In genomic region chr1:85566890-85567289, GRCh38 we compare ENCODE assay signal across 27 cellular contexts. TPM values are rescaled to one million over a fixed set of nuclear protein-coding genes. Genes with fewer than 3 reads are reported as not detected.
A peak's percentile ranks its signal among the peaks of the same experiment; 100 is the strongest.
DNase-seq lines count a peak whose midpoint lies in the region; ATAC-seq, FAIRE-seq and TF ChIP-seq lines count a peak whose summit lies in the region.
"Had no signal": no experiment of that assay in that cellular context is flagged by ENCODE, and none has a peak within 500 bp of the region (broad histone marks: within the 10 kb centered on the region; RNA-seq: fewer than 3 reads in every experiment).

No MANE protein-coding gene starts in this region.

- H3K27ac ChIP-seq in Panc1 (ENCODE audit: low read length) (peak overlapping the region; percentile 83), endothelial cell of umbilical vein (ENCODE audit: insufficient read depth, low read depth, low read length) (no peak overlapping the region), HepG2 (ENCODE audit: extremely low read length, insufficient read depth, low read length) (no peak overlapping the region)
- H3K27ac ChIP-seq: parathyroid adenoma, testis had no signal

- peak; percentile 89 for ATAC-seq in activated CD8-positive, alpha-beta T cell treated with anti-CD3 and anti-CD28 coated beads for 36 hours
- ATAC-seq in activated CD8-positive, alpha-beta T cell treated with anti-CD3 and anti-CD28 coated beads, Interleukin-2, amount 10 ng/mL, durations not matched to agents 7 days and 5 days, result no peak
- ATAC-seq in Panc1, result no peak
- peak; percentile 85 for ATAC-seq in stimulated activated naive CD8-positive, alpha-beta T cell treated with anti-CD3 and anti-CD28 coated beads, Interleukin-15, Interleukin-2, amounts not matched to agents 100 U/mL and 50 U/mL, for 24 hours
- no peak for ATAC-seq in HepG2
- ATAC-seq: GM23338, left colon had no signal

- no peak for TF ChIP-seq CTCF in activated CD8-positive, alpha-beta T cell treated with anti-CD3 and anti-CD28 coated beads for 36 hours (IDR thresholded peaks at IDR 0.05)
- TF ChIP-seq CTCF in Panc1 (IDR thresholded peaks at IDR 0.05) (no peak), endothelial cell of umbilical vein (IDR thresholded peaks at IDR 0.05; ENCODE audit: extremely low read depth in 1 of 2, insufficient read depth in 1 of 2, low read depth in 1 of 2, low read length in 2 of 2) (no peak), HepG2 (CRISPR knock-in tag; IDR thresholded peaks at IDR 0.05) (no peak)

- no peak overlapping the region for H2AFZ ChIP-seq in endothelial cell of umbilical vein (ENCODE audit: low read depth, low read length)
- no peak overlapping the region for H2AFZ ChIP-seq in HepG2 (ENCODE audit: low read length)
- H2AFZ ChIP-seq: GM23338, parathyroid adenoma had no signal

- no peaks in the 10 kb centered on the region for H3K9me1 ChIP-seq in endothelial cell of umbilical vein (replicated peaks; ENCODE audit: control insufficient read depth, extremely low read depth, insufficient read depth, low read length)

- intact Hi-C loops in activated CD8-positive, alpha-beta T cell treated with anti-CD3 and anti-CD28 coated beads for 36 hours (cut with micrococcal nuclease), result no loop called here
- intact Hi-C loops in Panc1 (cut with micrococcal nuclease; ENCODE audit: unreplicated experiment) (no loop called here), endothelial cell of umbilical vein (cut with micrococcal nuclease) (no loop called here), HepG2 (cut with micrococcal nuclease; ENCODE audit: unreplicated experiment) (no loop called here)

- H3K4me1 Mint-ChIP-seq in activated CD8-positive, alpha-beta T cell treated with anti-CD3 and anti-CD28 coated beads for 36 hours (ENCODE audit: low read depth), result peaks cover 9% of the 10 kb centered on the region
- H3K4me1 Mint-ChIP-seq in activated CD8-positive, alpha-beta T cell treated with anti-CD3 and anti-CD28 coated beads, Interleukin-2, amount 10 ng/mL, durations not matched to agents 7 days and 5 days (ENCODE audit: low read depth), result no peaks in the 10 kb centered on the region
- H3K4me1 Mint-ChIP-seq: CD4-positive, alpha-beta memory T cell; GM23338 had no signal

- FAIRE-seq in endothelial cell of umbilical vein (lab: Jason Lieb, UNC) (peak; percentile 66), HepG2 (lab: Jason Lieb, UNC) (no peak)
- FAIRE-seq: D721Med had no signal

- no peaks in the 10 kb centered on the region for H3K36me3 ChIP-seq in Panc1 (ENCODE audit: control insufficient read depth, insufficient read depth, low read length)
- H3K36me3 ChIP-seq in endothelial cell of umbilical vein (ENCODE audit: control insufficient read depth in 2 of 2, extremely low read depth in 1 of 2, insufficient read depth in 2 of 2, low read length in 2 of 2), result no peaks in the 10 kb centered on the region
- no peaks in the 10 kb centered on the region for H3K36me3 ChIP-seq in HepG2 (replicated peaks in 1 of 2; ENCODE audit: control insufficient read depth in 1 of 2, insufficient read depth in 2 of 2, low read length in 2 of 2)
- H3K36me3 ChIP-seq: vagina had no signal

- TF ChIP-seq EP300 in HepG2 (IDR thresholded peaks at IDR 0.05; ENCODE audit: low read depth in 2 of 2, low read length in 2 of 2) (no peak), HepG2 (CRISPR knock-in tag; IDR thresholded peaks at IDR 0.05; ENCODE audit: borderline replicate concordance) (no peak)

- H3K9me3 ChIP-seq in Panc1 (ENCODE audit: control insufficient read depth, insufficient read depth, low read depth, low read length) (peaks cover 8% of the 10 kb centered on the region; the same call in 1 of the 2 replicates), endothelial cell of umbilical vein (replicated peaks; ENCODE audit: control insufficient read depth, insufficient read depth, low read length) (no peaks in the 10 kb centered on the region), HepG2 (ENCODE audit: low read length) (no peaks in the 10 kb centered on the region)
- H3K9me3 ChIP-seq: testis, vagina had no signal

- CTCF ChIA-PET in activated CD8-positive, alpha-beta T cell treated with anti-CD3 and anti-CD28 coated beads for 36 hours (lab: Charles Lee), result no interaction called here
- CTCF ChIA-PET in activated CD8-positive, alpha-beta T cell treated with anti-CD3 and anti-CD28 coated beads, Interleukin-2, amount 10 ng/mL, durations not matched to agents 7 days and 5 days (lab: Charles Lee), result no interaction called here
- CTCF ChIA-PET in Panc1 (lab: Charles Lee), result no interaction called here
- CTCF ChIA-PET in endothelial cell of umbilical vein (lab: Charles Lee), result interaction anchor here (0.9 to 2.0 kb wide), 3 partner anchors 64 to 269 kb away, joined by 3 to 5 read pairs (median 3); no protein-coding TSS in a partner anchor
- CTCF ChIA-PET in HepG2 (lab: Yijun Ruan, JAX; ENCODE audit: low intra/inter-chr PET ratio, low total read pairs), result no interaction called here

- TF ChIP-seq RAD21 in HepG2 (CRISPR knock-in tag; IDR thresholded peaks at IDR 0.05), result no peak

- no peak overlapping the region for H3K9ac ChIP-seq in endothelial cell of umbilical vein (replicated peaks; ENCODE audit: extremely low read depth, insufficient read depth, low read length)
- no peak overlapping the region for H3K9ac ChIP-seq in HepG2 (ENCODE audit: insufficient read depth, low read depth, low read length)
- H3K9ac ChIP-seq: parathyroid adenoma had no signal

- POLR2A ChIA-PET in activated CD8-positive, alpha-beta T cell treated with anti-CD3 and anti-CD28 coated beads for 36 hours (lab: Charles Lee), result no interaction called here
- POLR2A ChIA-PET in activated CD8-positive, alpha-beta T cell treated with anti-CD3 and anti-CD28 coated beads, Interleukin-2, amount 10 ng/mL, durations not matched to agents 7 days and 5 days (lab: Charles Lee), result no interaction called here
- POLR2A ChIA-PET in Panc1 (lab: Charles Lee), result no interaction called here
- POLR2A ChIA-PET in endothelial cell of umbilical vein (lab: Charles Lee), result no interaction called here
- POLR2A ChIA-PET in HepG2 (lab: Yijun Ruan, JAX), result no interaction called here

- TF ChIP-seq POLR2A in endothelial cell of umbilical vein (IDR thresholded peaks at IDR 0.05; ENCODE audit: low read depth, low read length) (no peak), HepG2 (IDR thresholded peaks at IDR 0.05; ENCODE audit: insufficient read depth in 1 of 2, low read depth in 2 of 2, low read length in 2 of 2) (no peak)

- in situ Hi-C loops in Panc1 (cut with HindIII; ENCODE audit: low pct_unique_long_range_greater_than_20kb, low sequenced_read_pairs) (no loop called here), HepG2 (cut with HindIII; ENCODE audit: extremely low pct_ligation_motif_present, low pct_unique_long_range_greater_than_20kb) (no loop called here)

- no peaks in the 10 kb centered on the region for H3K27me3 ChIP-seq in Panc1 (ENCODE audit: control insufficient read depth, insufficient read depth, low read length)
- no peaks in the 10 kb centered on the region for H3K27me3 ChIP-seq in endothelial cell of umbilical vein (ENCODE audit: control insufficient read depth in 2 of 2, insufficient read depth in 2 of 2, low read length in 2 of 2)
- H3K27me3 ChIP-seq in HepG2 (ENCODE audit: control insufficient read depth in 1 of 2, insufficient read depth in 2 of 2, low read length in 2 of 2), result no peaks in the 10 kb centered on the region
- H3K27me3 ChIP-seq: testis, vagina had no signal

- H3K4me1 ChIP-seq in Panc1 (ENCODE audit: control insufficient read depth, insufficient read depth, low read length) (peaks cover 47% of the 10 kb centered on the region), endothelial cell of umbilical vein (ENCODE audit: control insufficient read depth, extremely low read depth, insufficient read depth, low read length) (peaks cover 47% of the 10 kb centered on the region), HepG2 (ENCODE audit: insufficient read depth, low read length) (peaks cover 30% of the 10 kb centered on the region)
- H3K4me1 ChIP-seq: parathyroid adenoma, testis had no signal

- dilution Hi-C loops in endothelial cell of umbilical vein (cut with MboI; ENCODE audit: extremely low pct_ligation_motif_present, low sequenced_read_pairs), result no loop called here

- no peak overlapping the region for H3K4me3 Mint-ChIP-seq in activated CD8-positive, alpha-beta T cell treated with anti-CD3 and anti-CD28 coated beads for 36 hours
- H3K4me3 Mint-ChIP-seq in activated CD8-positive, alpha-beta T cell treated with anti-CD3 and anti-CD28 coated beads, Interleukin-2, amount 10 ng/mL, durations not matched to agents 7 days and 5 days, result no peak overlapping the region
- H3K4me3 Mint-ChIP-seq: CD4-positive, alpha-beta memory T cell; GM23338 had no signal

- no peaks in the 10 kb centered on the region for H4K20me1 ChIP-seq in endothelial cell of umbilical vein (replicated peaks; ENCODE audit: control insufficient read depth, extremely low read depth, insufficient read depth, low read length)
- no peaks in the 10 kb centered on the region for H4K20me1 ChIP-seq in HepG2 (ENCODE audit: insufficient read depth, low read length)

- H3K4me3 ChIP-seq in Panc1 (ENCODE audit: low read depth in 2 of 2, low read length in 2 of 2), result no peak overlapping the region
- H3K4me3 ChIP-seq in endothelial cell of umbilical vein (replicated peaks in 1 of 3; ENCODE audit: insufficient read depth in 1 of 3, low read depth in 1 of 3, low read length in 3 of 3), result no peak overlapping the region
- H3K4me3 ChIP-seq in HepG2 (replicated peaks in 1 of 3; ENCODE audit: insufficient read depth in 1 of 3, low read depth in 2 of 3, low read length in 3 of 3), result no peak overlapping the region
- H3K4me3 ChIP-seq: GM23338, testis, vagina had no signal

- no peak overlapping the region for H3K4me2 ChIP-seq in endothelial cell of umbilical vein (ENCODE audit: insufficient read depth, low read length)
- H3K4me2 ChIP-seq in HepG2 (ENCODE audit: low read depth, low read length), result no peak overlapping the region
- H3K4me2 ChIP-seq: GM23338 had no signal

- no peaks in the 10 kb centered on the region for H3K36me3 Mint-ChIP-seq in activated CD8-positive, alpha-beta T cell treated with anti-CD3 and anti-CD28 coated beads for 36 hours (ENCODE audit: low read depth)
- H3K36me3 Mint-ChIP-seq in activated CD8-positive, alpha-beta T cell treated with anti-CD3 and anti-CD28 coated beads, Interleukin-2, amount 10 ng/mL, durations not matched to agents 7 days and 5 days (ENCODE audit: low read depth), result no peaks in the 10 kb centered on the region
- H3K36me3 Mint-ChIP-seq: CD4-positive, alpha-beta memory T cell had no signal

- BruUV-seq in Panc1 (replicated peaks; lab: Mats Ljungman, UMichigan) (no TSS peak), endothelial cell of umbilical vein (replicated peaks; lab: Mats Ljungman, UMichigan) (no TSS peak), HepG2 (replicated peaks; lab: Mats Ljungman, UMichigan) (no TSS peak)

- DNase-seq in activated CD8-positive, alpha-beta T cell treated with anti-CD3 and anti-CD28 coated beads for 36 hours, result peak; percentile 22
- DNase-seq in activated CD8-positive, alpha-beta T cell treated with anti-CD3 and anti-CD28 coated beads, Interleukin-2, amount 10 ng/mL, durations not matched to agents 7 days and 5 days, result no peak
- DNase-seq in Panc1 (ENCODE audit: low read depth, low spot score), result no peak
- no peak for DNase-seq in endothelial cell of umbilical vein (ENCODE audit: low read depth, low spot score)
- DNase-seq in stimulated activated naive CD8-positive, alpha-beta T cell treated with anti-CD3 and anti-CD28 coated beads, Interleukin-15, Interleukin-2, amounts not matched to agents 100 U/mL and 50 U/mL, for 24 hours, result no peak
- no peak for DNase-seq in HepG2 (ENCODE audit: low spot score)
- no peak for DNase-seq in NCI-H774 (lab: John Stamatoyannopoulos, UW)
- no peak for DNase-seq in NCI-H1930 (lab: John Stamatoyannopoulos, UW)
- DNase-seq: activated CD4-positive, alpha-beta T cell treated with anti-CD3 and anti-CD28 coated beads for 1 hour; activated naive CD4-positive, alpha-beta T cell treated with Interleukin-2 at 50 U/mL for 16 hours; amniotic stem cell; CD4-positive, alpha-beta memory T cell; hippocampal formation; left colon; NCI-H1105; NCI-H187; NCI-H510A treated with DMSO at 0.1 percent for 48 hours; NK-92 treated with Interleukin-12 subunit alpha and Interleukin-12 subunit beta, amount 100 ng/mL, for 24 hours; retina; SHP77 treated with DMSO at 0.1 percent for 48 hours; stimulated activated naive CD4-positive, alpha-beta T cell treated with Interleukin-2 at 50 U/mL for 16 hours; testis had no signal

- H3K79me2 ChIP-seq in endothelial cell of umbilical vein (ENCODE audit: control insufficient read depth, insufficient read depth, low read length) (peaks cover 43% of the 10 kb centered on the region), HepG2 (ENCODE audit: insufficient read depth, low read length) (no peaks in the 10 kb centered on the region)
- H3K79me2 ChIP-seq: parathyroid adenoma had no signal

- peaks cover 28% of the 10 kb centered on the region for H3K27me3 Mint-ChIP-seq in activated CD8-positive, alpha-beta T cell treated with anti-CD3 and anti-CD28 coated beads for 36 hours
- peaks cover 16% of the 10 kb centered on the region for H3K27me3 Mint-ChIP-seq in activated CD8-positive, alpha-beta T cell treated with anti-CD3 and anti-CD28 coated beads, Interleukin-2, amount 10 ng/mL, durations not matched to agents 7 days and 5 days (ENCODE audit: low read depth)

- no peak overlapping the region for H3K27ac Mint-ChIP-seq in activated CD8-positive, alpha-beta T cell treated with anti-CD3 and anti-CD28 coated beads for 36 hours
- H3K27ac Mint-ChIP-seq in activated CD8-positive, alpha-beta T cell treated with anti-CD3 and anti-CD28 coated beads, Interleukin-2, amount 10 ng/mL, durations not matched to agents 7 days and 5 days, result no peak overlapping the region
- H3K27ac Mint-ChIP-seq: CD4-positive, alpha-beta memory T cell; GM23338 had no signal

- H3K9me3 Mint-ChIP-seq in activated CD8-positive, alpha-beta T cell treated with anti-CD3 and anti-CD28 coated beads for 36 hours, result no peaks in the 10 kb centered on the region
- no peaks in the 10 kb centered on the region for H3K9me3 Mint-ChIP-seq in activated CD8-positive, alpha-beta T cell treated with anti-CD3 and anti-CD28 coated beads, Interleukin-2, amount 10 ng/mL, durations not matched to agents 7 days and 5 days (ENCODE audit: insufficient read depth)

RNA-seq across cellular contexts. Expression of gene CCN1, which starts 13.7 kb away (rescaled TPM):
- total RNA-seq in activated CD8-positive, alpha-beta T cell treated with anti-CD3 and anti-CD28 coated beads for 36 hours, result under 1 TPM in 1 of 2 experiments, not detected in 1; 0.16 TPM
- total RNA-seq in activated CD8-positive, alpha-beta T cell treated with anti-CD3 and anti-CD28 coated beads, Interleukin-2, amount 10 ng/mL, durations not matched to agents 7 days and 5 days, result not detected
- 355 TPM for total RNA-seq in Panc1 (2021; ENCODE audit: unreplicated experiment)
- polyA plus RNA-seq in Panc1 (2012; ENCODE audit: insufficient read length), result 366 TPM
- 899 and 1,036 TPM in 2 replicates for total RNA-seq in endothelial cell of umbilical vein
- 462 and 516 TPM in 2 replicates for polyA plus RNA-seq in endothelial cell of umbilical vein
- 1,025 and 1,084 TPM in 2 replicates for polyA plus RNA-seq in endothelial cell of umbilical vein (2011; cell fraction: cytosol; rRNA removed)
- polyA plus RNA-seq in endothelial cell of umbilical vein (2011; cell fraction: nucleus; rRNA removed), result 1,068 and 1,375 TPM in 2 replicates
- polyA plus RNA-seq in endothelial cell of umbilical vein (2012), result 928 and 992 TPM in 2 replicates
- polyA minus RNA-seq in endothelial cell of umbilical vein, result 488 and 545 TPM in 2 replicates
- polyA minus RNA-seq in endothelial cell of umbilical vein (2011; cell fraction: cytosol; rRNA and poly(A)+ RNA removed), result 28.7 TPM
- 275 and 431 TPM in 2 replicates for polyA minus RNA-seq in endothelial cell of umbilical vein (2011; cell fraction: nucleus; rRNA and poly(A)+ RNA removed)
- total RNA-seq in HepG2 (2016; rRNA removed; fragmentation: Illumina TruSeq; extraction: Trizol), result 1.2 and 2.6 TPM in 2 replicates
- total RNA-seq in HepG2 (2016; cell fraction: cytosol; rRNA removed; fragmentation: Illumina TruSeq; extraction: Trizol; ENCODE audit: low read depth), result 0.30 and 0.35 TPM in 2 replicates
- total RNA-seq in HepG2 (2016; cell fraction: insoluble cytoplasmic fraction; rRNA removed; fragmentation: Illumina TruSeq; extraction: Trizol), result 1.3 and 2.6 TPM in 2 replicates
- 0.96 and 1.2 TPM in 2 replicates for total RNA-seq in HepG2 (2016; cell fraction: membrane; rRNA removed; fragmentation: Illumina TruSeq; extraction: Trizol)
- 7.9 and 8.7 TPM in 2 replicates for total RNA-seq in HepG2 (2016; cell fraction: nucleus; rRNA removed; fragmentation: Illumina TruSeq; extraction: Trizol)
- polyA plus RNA-seq in HepG2 (2011; rRNA removed), result 12.5 and 14.9 TPM in 2 replicates
- polyA plus RNA-seq in HepG2 (2011; cell fraction: cytosol; rRNA removed), result 14.0 and 14.8 TPM in 2 replicates
- polyA plus RNA-seq in HepG2 (2011; cell fraction: nucleus; rRNA removed), result 39.7 and 43.2 TPM in 2 replicates
- 12.9 and 24.7 TPM in 2 replicates for polyA plus RNA-seq in HepG2 (2012)
- 0.79 and 0.81 TPM in 2 replicates for polyA plus RNA-seq in HepG2 (2016; cell fraction: cytosol; fragmentation: Illumina TruSeq; extraction: Trizol; ENCODE audit: low read depth)
- polyA plus RNA-seq in HepG2 (2016; cell fraction: insoluble cytoplasmic fraction; fragmentation: Illumina TruSeq; extraction: Trizol; ENCODE audit: low read depth), result 2.6 and 3.5 TPM in 2 replicates
- polyA plus RNA-seq in HepG2 (2016; cell fraction: membrane; fragmentation: Illumina TruSeq; extraction: Trizol; ENCODE audit: low read depth), result 1.3 and 2.1 TPM in 2 replicates
- 35.0 and 36.4 TPM in 2 replicates for polyA plus RNA-seq in HepG2 (2016; cell fraction: nucleus; fragmentation: Illumina TruSeq; extraction: Trizol; ENCODE audit: insufficient read depth, low read depth)
- polyA minus RNA-seq in HepG2 (2011; rRNA and poly(A)+ RNA removed; ENCODE audit: low replicate concordance), result 6.4 and 13.6 TPM in 2 replicates
- 13.9 and 16.1 TPM in 2 replicates for polyA minus RNA-seq in HepG2 (2011; cell fraction: cytosol; rRNA and poly(A)+ RNA removed)
- polyA minus RNA-seq in HepG2 (2011; cell fraction: nucleus; rRNA and poly(A)+ RNA removed), result 23.2 TPM in 2 replicates
- total RNA-seq: CD4-positive, alpha-beta memory T cell; T-helper 2 cell treated with Interferon-gamma antibody and Interleukin-4, amounts not matched to agents 100 ng/mL and 5 ng/mL, for 36 hours had no signal
- polyA plus RNA-seq: CD4-positive, alpha-beta memory T cell had no signal

Comparison
In these comparisons a context has a peak if more than half of its experiments do, and no peak if none do; other contexts are left out.
1. ATAC-seq: peak in activated CD8-positive, alpha-beta T cell treated with anti-CD3 and anti-CD28 coated beads for 36 hours (single experiment) and stimulated activated naive CD8-positive, alpha-beta T cell treated with anti-CD3 and anti-CD28 coated beads, Interleukin-15, Interleukin-2, amounts not matched to agents 100 U/mL and 50 U/mL, for 24 hours (single experiment); none in activated CD8-positive, alpha-beta T cell treated with anti-CD3 and anti-CD28 coated beads, Interleukin-2, amount 10 ng/mL, durations not matched to agents 7 days and 5 days (single experiment), Panc1 (single experiment) and HepG2 (single experiment).
2. RNA of gene CCN1, which starts 13.7 kb away (total RNA-seq): 899 to 1,036 TPM in endothelial cell of umbilical vein and 355 TPM in Panc1 (single experiment); 0.30 to 8.7 TPM in HepG2, 0.16 TPM in activated CD8-positive, alpha-beta T cell treated with anti-CD3 and anti-CD28 coated beads for 36 hours and not detected in activated CD8-positive, alpha-beta T cell treated with anti-CD3 and anti-CD28 coated beads, Interleukin-2, amount 10 ng/mL, durations not matched to agents 7 days and 5 days; every median in the first group is over 10 times any median in the second.